8 cellular contexts compared by ENCODE assay signal in genomic region chr10:22228167-22228938, GRCh38.
DNase-seq lines count a peak whose midpoint lies in the region; ATAC-seq and TF ChIP-seq lines count a peak whose summit lies in the region.

No MANE protein-coding gene starts in this region.

- H3K9me2 ChIP-seq in DOHH2 (replicated peaks; ENCODE audit: control insufficient read depth, low read length), result no peaks in the 10 kb centered on the region

- TF ChIP-seq CTCF in DOHH2 (IDR thresholded peaks at IDR 0.05; ENCODE audit: low read depth, low read length, poor library complexity, severe bottlenecking), result no peak
- TF ChIP-seq CTCF in RWPE2 (IDR thresholded peaks at IDR 0.05; ENCODE audit: poor library complexity, severe bottlenecking), result no peak

- DNase-seq in RWPE2 (ENCODE audit: low spot score) (no peak), erythroblast (lab: John Stamatoyannopoulos, UW) (peak; percentile 23 to 27), pons (ENCODE audit: low spot score) (peak; percentile 5), posterior cingulate gyrus (no peak), T-helper 9 cell (no peak), NCI-H345 treated with DMSO at 0.1 percent for 48 hours (lab: John Stamatoyannopoulos, UW; ENCODE audit: unreplicated experiment) (no peak), NCI-H1436 treated with DMSO at 0.1 percent for 48 hours (lab: John Stamatoyannopoulos, UW) (no peak)

- H3K4me2 ChIP-seq in DOHH2 (ENCODE audit: low read length), result peak overlapping the region; percentile 63

- H3F3A ChIP-seq in DOHH2 (ENCODE audit: control insufficient read depth, insufficient read depth), result peaks cover 3% of the 10 kb centered on the region; the same call in 1 of the 2 replicates

- intact Hi-C loops in posterior cingulate gyrus (cut with DNase I), result loop anchor here (2.0 to 5.0 kb wide), 2 partner anchors 24 to 226 kb away; partner anchors contain the start of gene DNAJC1

- H4K20me1 ChIP-seq in DOHH2 (ENCODE audit: control insufficient read depth, insufficient read depth, low read depth, low read length), result no peaks in the 10 kb centered on the region

- H3K9me3 ChIP-seq in DOHH2 (ENCODE audit: control insufficient read depth, insufficient read depth, low read length) (no peaks in the 10 kb centered on the region), RWPE2 (ENCODE audit: severe bottlenecking) (no peaks in the 10 kb centered on the region)

- peak overlapping the region; percentile 72 for H3K4me3 ChIP-seq in DOHH2 (ENCODE audit: low read length)
- peak overlapping the region; percentile 82 for H3K4me3 ChIP-seq in RWPE2 (ENCODE audit: severe bottlenecking)

- peaks cover 14% of the 10 kb centered on the region for H3K4me1 ChIP-seq in DOHH2 (ENCODE audit: control insufficient read depth, low read length)
- peaks cover 5% of the 10 kb centered on the region for H3K4me1 ChIP-seq in RWPE2 (ENCODE audit: insufficient read depth, poor library complexity, severe bottlenecking)

- no peak for TF ChIP-seq POLR2A in erythroblast (IDR thresholded peaks at IDR 0.05; ENCODE audit: low read length)

- no peaks in the 10 kb centered on the region for H3K36me3 ChIP-seq in DOHH2 (ENCODE audit: control insufficient read depth, low read length)
- H3K36me3 ChIP-seq in RWPE2 (ENCODE audit: low read depth), result no peaks in the 10 kb centered on the region

- H3K79me2 ChIP-seq in DOHH2 (ENCODE audit: control insufficient read depth, low read length), result no peaks in the 10 kb centered on the region

- H3K27me3 ChIP-seq in DOHH2 (ENCODE audit: control insufficient read depth, low read length) (peaks cover 20% of the 10 kb centered on the region), RWPE2 (ENCODE audit: insufficient read depth, poor library complexity, severe bottlenecking) (no peaks in the 10 kb centered on the region)

- H3K27ac ChIP-seq in DOHH2 (ENCODE audit: low read depth, low read length) (peak overlapping the region; percentile 16; the same call in 1 of the 2 replicates), RWPE2 (ENCODE audit: poor library complexity, severe bottlenecking) (peak overlapping the region; percentile 34)

- no peak for ATAC-seq in RWPE2 (ENCODE audit: low read depth)

Comparison
In these comparisons a context has a peak if more than half of its experiments do, and no peak if none do; other contexts are left out.
1. DNase-seq: peak in erythroblast (2 of 2) and pons (single experiment); none in RWPE2 (single experiment), posterior cingulate gyrus (0 of 10), T-helper 9 cell (single experiment), NCI-H345 treated with DMSO at 0.1 percent for 48 hours (single experiment) and NCI-H1436 treated with DMSO at 0.1 percent for 48 hours (single experiment).